Comparison of ENCODE assay signal across 1 cellular context in the genomic region with DNA sequence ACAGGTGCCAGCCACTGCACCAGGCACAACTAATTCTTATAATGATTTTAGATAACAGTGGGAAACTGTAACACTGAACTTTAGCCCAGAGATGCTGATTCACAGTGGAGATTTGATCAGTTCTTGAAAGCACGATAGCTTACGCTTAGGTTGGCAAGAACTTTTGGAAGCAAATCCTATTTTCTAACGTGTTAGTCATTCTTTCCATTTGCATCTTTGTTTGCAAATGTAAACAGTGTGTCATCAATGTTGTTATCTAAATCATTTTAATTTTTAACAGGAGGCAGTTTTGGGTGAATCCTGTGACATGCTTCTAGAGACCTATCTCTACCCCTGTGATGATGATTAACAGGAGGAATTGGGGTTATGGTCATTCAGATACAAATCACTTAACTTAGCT.
TF ChIP-seq lines count a peak whose summit lies in the region.

No MANE protein-coding gene starts in this region.

TF ChIP-seq in GM23338, 12 proteins besides CTCF, POLR2A, EP300 and RAD21:
- TF ChIP-seq JUNB (IDR thresholded peaks at IDR 0.05; ENCODE audit: unreplicated experiment) (no peak), NANOG (IDR thresholded peaks at IDR 0.05; ENCODE audit: borderline replicate concordance) (no peak), ZNF462 (CRISPR knock-in tag; IDR thresholded peaks at IDR 0.05) (no peak), CREB1 (CRISPR knock-in tag; IDR thresholded peaks at IDR 0.05; ENCODE audit: low read depth) (no peak), ETS1 (IDR thresholded peaks at IDR 0.05) (no peak), POLR2AphosphoS5 (IDR thresholded peaks at IDR 0.05; ENCODE audit: low read depth) (no peak), ZNF114 (CRISPR knock-in tag; IDR thresholded peaks at IDR 0.05) (no peak), EZH2 (IDR thresholded peaks at IDR 0.05; ENCODE audit: low read depth, unreplicated experiment) (no peak), STAT1 (IDR thresholded peaks at IDR 0.05; ENCODE audit: unreplicated experiment) (no peak), EZH2phosphoT487 (IDR thresholded peaks at IDR 0.05; ENCODE audit: unreplicated experiment) (no peak), ZNF331 (CRISPR knock-in tag; IDR thresholded peaks at IDR 0.05; ENCODE audit: low read depth) (no peak)
- TF ChIP-seq, protein P1, sequence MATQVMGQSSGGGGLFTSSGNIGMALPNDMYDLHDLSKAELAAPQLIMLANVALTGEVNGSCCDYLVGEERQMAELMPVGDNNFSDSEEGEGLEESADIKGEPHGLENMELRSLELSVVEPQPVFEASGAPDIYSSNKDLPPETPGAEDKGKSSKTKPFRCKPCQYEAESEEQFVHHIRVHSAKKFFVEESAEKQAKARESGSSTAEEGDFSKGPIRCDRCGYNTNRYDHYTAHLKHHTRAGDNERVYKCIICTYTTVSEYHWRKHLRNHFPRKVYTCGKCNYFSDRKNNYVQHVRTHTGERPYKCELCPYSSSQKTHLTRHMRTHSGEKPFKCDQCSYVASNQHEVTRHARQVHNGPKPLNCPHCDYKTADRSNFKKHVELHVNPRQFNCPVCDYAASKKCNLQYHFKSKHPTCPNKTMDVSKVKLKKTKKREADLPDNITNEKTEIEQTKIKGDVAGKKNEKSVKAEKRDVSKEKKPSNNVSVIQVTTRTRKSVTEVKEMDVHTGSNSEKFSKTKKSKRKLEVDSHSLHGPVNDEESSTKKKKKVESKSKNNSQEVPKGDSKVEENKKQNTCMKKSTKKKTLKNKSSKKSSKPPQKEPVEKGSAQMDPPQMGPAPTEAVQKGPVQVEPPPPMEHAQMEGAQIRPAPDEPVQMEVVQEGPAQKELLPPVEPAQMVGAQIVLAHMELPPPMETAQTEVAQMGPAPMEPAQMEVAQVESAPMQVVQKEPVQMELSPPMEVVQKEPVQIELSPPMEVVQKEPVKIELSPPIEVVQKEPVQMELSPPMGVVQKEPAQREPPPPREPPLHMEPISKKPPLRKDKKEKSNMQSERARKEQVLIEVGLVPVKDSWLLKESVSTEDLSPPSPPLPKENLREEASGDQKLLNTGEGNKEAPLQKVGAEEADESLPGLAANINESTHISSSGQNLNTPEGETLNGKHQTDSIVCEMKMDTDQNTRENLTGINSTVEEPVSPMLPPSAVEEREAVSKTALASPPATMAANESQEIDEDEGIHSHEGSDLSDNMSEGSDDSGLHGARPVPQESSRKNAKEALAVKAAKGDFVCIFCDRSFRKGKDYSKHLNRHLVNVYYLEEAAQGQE (IDR thresholded peaks at IDR 0.05; ENCODE audit: unreplicated experiment) = no peak
